In the genomic region with DNA sequence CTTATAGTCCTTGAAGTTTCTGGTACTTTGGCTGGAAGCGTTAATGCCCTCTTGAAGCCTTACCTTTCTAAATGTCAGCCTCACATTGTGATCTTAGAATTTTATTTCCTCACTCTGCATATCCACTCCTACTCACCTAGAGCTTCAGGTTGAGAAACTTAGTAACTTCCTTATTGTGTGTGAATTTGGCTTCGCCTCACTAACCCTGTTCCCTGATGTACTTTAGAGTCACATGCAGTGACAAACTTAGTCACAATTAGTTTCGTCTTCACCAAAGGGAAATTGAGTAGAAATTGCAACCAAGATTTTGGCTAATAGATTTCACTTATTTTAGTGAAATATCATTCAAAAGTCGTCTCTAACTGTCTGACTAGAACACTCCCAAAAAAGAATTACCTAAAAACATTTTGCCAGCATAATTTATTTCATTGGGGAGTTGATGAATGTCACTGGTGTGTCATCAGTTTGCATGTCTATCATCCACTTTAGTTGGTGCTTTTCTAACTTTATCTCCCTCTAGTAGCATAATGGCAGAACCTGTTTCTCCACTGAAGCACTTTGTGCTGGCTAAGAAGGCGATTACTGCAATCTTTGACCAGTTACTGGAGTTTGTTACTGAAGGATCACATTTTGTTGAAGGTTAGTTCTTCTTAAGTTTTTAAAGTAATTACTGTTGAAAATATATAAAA, we compare ENCODE assay signal across 8 cellular contexts. TPM values are rescaled to one million over a fixed set of nuclear protein-coding genes. Genes with fewer than 3 reads are reported as not detected.
DNase-seq lines count a peak whose midpoint lies in the region; ATAC-seq and TF ChIP-seq lines count a peak whose summit lies in the region.

No MANE protein-coding gene starts in this region.

- TF ChIP-seq CTCF in NB4 (IDR thresholded peaks at IDR 0.05; ENCODE audit: low read depth, low read length) (no peak), natural killer cell (IDR thresholded peaks at IDR 0.05) (no peak)

- peak; percentile 35 for ATAC-seq in HG02571 (IDR thresholded peaks at IDR 0.05; ENCODE audit: unreplicated experiment)
- ATAC-seq in natural killer cell, result no peak

- DNase-seq in NCI-H2107 treated with DMSO at 0.1 percent for 48 hours (lab: John Stamatoyannopoulos, UW; ENCODE audit: unreplicated experiment) (peak; percentile 16), NCI-H2107 (lab: John Stamatoyannopoulos, UW) (no peak), NB4 (ENCODE audit: low read depth) (peak; percentile 53), natural killer cell (no peak), NCI-H2227 treated with DMSO at 0.1 percent for 48 hours (lab: John Stamatoyannopoulos, UW) (no peak), caudate nucleus (lab: John Stamatoyannopoulos, UW) (no peak)

- H3K27me3 Mint-ChIP-seq in dendritic cell treated with granulocyte-macrophage colony-stimulating factor and Interleukin-4, amounts not matched to agents 40 ng/mL and 50 ng/mL, for 4 days, result peaks cover 2% of the 10 kb centered on the region
- no peaks in the 10 kb centered on the region for H3K27me3 Mint-ChIP-seq in natural killer cell (ENCODE audit: low read depth in 2 of 2)

- intact Hi-C loops in dendritic cell treated with granulocyte-macrophage colony-stimulating factor and Interleukin-4, amounts not matched to agents 40 ng/mL and 50 ng/mL, for 4 days (cut with micrococcal nuclease), result loop anchor here (10.0 kb wide), 1 partner anchor 1256 kb away; the partner anchor contains the start of gene TTC14
- intact Hi-C loops in natural killer cell (cut with micrococcal nuclease), result no loop called here

- H3K27ac ChIP-seq in caudate nucleus (ENCODE audit: low read depth, low read length), result no peak overlapping the region

- H3K4me3 ChIP-seq in NB4 (ENCODE audit: low read depth, low read length), result peak overlapping the region; percentile 86

- no peak for TF ChIP-seq POLR2A in NB4 (IDR thresholded peaks at IDR 0.05; ENCODE audit: extremely low read depth, insufficient read length)

- peak overlapping the region; percentile 94 for H3K27ac Mint-ChIP-seq in dendritic cell treated with granulocyte-macrophage colony-stimulating factor and Interleukin-4, amounts not matched to agents 40 ng/mL and 50 ng/mL, for 4 days
- H3K27ac Mint-ChIP-seq in natural killer cell, result peak overlapping the region; percentile 90 to 98

- H3K36me3 Mint-ChIP-seq in dendritic cell treated with granulocyte-macrophage colony-stimulating factor and Interleukin-4, amounts not matched to agents 40 ng/mL and 50 ng/mL, for 4 days (ENCODE audit: low read depth), result peaks cover 53% of the 10 kb centered on the region
- peaks cover under 1% of the 10 kb centered on the region for H3K36me3 Mint-ChIP-seq in natural killer cell

- peak overlapping the region; percentile 98 for H3K4me3 Mint-ChIP-seq in dendritic cell treated with granulocyte-macrophage colony-stimulating factor and Interleukin-4, amounts not matched to agents 40 ng/mL and 50 ng/mL, for 4 days
- peak overlapping the region; percentile 95 for H3K4me3 Mint-ChIP-seq in natural killer cell

- H3K9me3 Mint-ChIP-seq in dendritic cell treated with granulocyte-macrophage colony-stimulating factor and Interleukin-4, amounts not matched to agents 40 ng/mL and 50 ng/mL, for 4 days, result no peaks in the 10 kb centered on the region
- H3K9me3 Mint-ChIP-seq in natural killer cell, result no peaks in the 10 kb centered on the region

- peaks cover 18% of the 10 kb centered on the region for H3K4me1 Mint-ChIP-seq in dendritic cell treated with granulocyte-macrophage colony-stimulating factor and Interleukin-4, amounts not matched to agents 40 ng/mL and 50 ng/mL, for 4 days (ENCODE audit: low read depth)
- peaks cover 17 to 18% of the 10 kb centered on the region in 2 donors for H3K4me1 Mint-ChIP-seq in natural killer cell

RNA-seq across cellular contexts. Expression of gene MFN1, which starts 1.0 kb away (rescaled TPM):
- total RNA-seq in natural killer cell, result 10 to 100 TPM; 42.4 to 52.9 (median 47.2) TPM

RNA-seq across cellular contexts. Expression of gene ZNF639, which starts 25.6 kb away (rescaled TPM):
- total RNA-seq in natural killer cell, result 10 to 100 TPM; 51.8 to 54.5 (median 53.5) TPM

Comparison
In these comparisons a context has a peak if more than half of its experiments do, and no peak if none do; other contexts are left out.
1. DNase-seq: peak in NCI-H2107 treated with DMSO at 0.1 percent for 48 hours (single experiment) and NB4 (single experiment); none in NCI-H2107 (single experiment), natural killer cell (single experiment), NCI-H2227 treated with DMSO at 0.1 percent for 48 hours (single experiment) and caudate nucleus (0 of 61).